ENCODE assay signal across 7 cellular contexts in the genomic region with DNA sequence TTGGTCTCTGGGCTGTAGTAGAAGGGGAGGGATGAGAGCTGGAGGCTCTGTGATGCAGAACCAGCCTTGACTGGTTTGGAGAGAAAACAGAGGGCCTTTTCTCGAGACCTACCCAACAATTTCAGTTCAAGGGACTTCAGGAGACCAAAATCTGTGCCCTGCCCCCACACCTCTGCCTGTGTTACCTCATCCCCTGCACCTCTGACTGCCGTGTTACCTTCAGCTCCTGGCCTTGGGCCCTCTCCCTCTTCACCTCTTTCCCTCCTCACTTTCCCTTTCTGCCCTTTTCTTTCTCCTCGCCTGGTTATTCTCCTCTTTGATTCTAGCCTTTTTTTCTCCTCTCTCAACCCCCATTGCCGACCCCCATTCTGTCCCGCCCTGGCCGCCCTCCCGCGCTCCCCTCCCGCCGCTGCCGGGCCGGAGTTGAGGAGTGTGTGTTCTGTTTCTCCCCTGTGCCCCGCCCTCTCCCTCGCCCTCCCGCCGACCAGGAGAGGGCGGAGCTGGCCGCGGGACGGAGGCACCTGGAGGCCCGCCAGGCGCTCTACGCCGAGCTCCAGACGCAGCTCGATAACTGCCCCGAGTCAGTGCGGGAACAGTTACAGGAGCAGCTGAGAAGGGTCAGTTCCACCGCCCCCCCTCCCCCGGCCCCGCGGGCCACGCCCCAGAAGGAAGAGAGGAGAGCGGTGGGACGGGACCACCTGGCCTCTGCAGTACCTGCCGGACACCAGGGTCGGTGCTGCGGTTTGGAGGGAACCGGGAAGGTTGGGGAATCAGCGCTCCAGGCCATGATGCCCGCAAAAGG. TPM values are rescaled to one million over a fixed set of nuclear protein-coding genes. Genes with fewer than 3 reads are reported as not detected.
DNase-seq lines count a peak whose midpoint lies in the region; ATAC-seq lines count a peak whose summit lies in the region.

No MANE protein-coding gene starts in this region.

- no peaks in the 10 kb centered on the region for H3K27me3 ChIP-seq in HUES48 (ENCODE audit: control insufficient read depth, insufficient read depth, low read length)
- no peaks in the 10 kb centered on the region for H3K27me3 ChIP-seq in naive thymus-derived CD4-positive, alpha-beta T cell (ENCODE audit: control insufficient read depth in 2 of 2, insufficient read depth in 2 of 2, low read length in 2 of 2)

- CTCF ChIA-PET in naive thymus-derived CD4-positive, alpha-beta T cell (lab: Charles Lee), result no interaction called here

- POLR2A ChIA-PET in naive thymus-derived CD4-positive, alpha-beta T cell (lab: Charles Lee), result interaction anchor here (1.4 kb wide), 1 partner anchor 28 kb away, joined by 3 read pairs; no protein-coding TSS in a partner anchor

- intact Hi-C loops in naive thymus-derived CD4-positive, alpha-beta T cell (cut with micrococcal nuclease), result no loop called here

- peaks cover 63% of the 10 kb centered on the region for H3K36me3 ChIP-seq in HUES48 (ENCODE audit: control insufficient read depth, insufficient read depth, low read length)
- no peaks in the 10 kb centered on the region for H3K36me3 ChIP-seq in naive thymus-derived CD4-positive, alpha-beta T cell (ENCODE audit: control insufficient read depth in 2 of 3, insufficient read depth in 3 of 3, low read length in 3 of 3)

- peak overlapping the region; percentile 84 for H3K9ac ChIP-seq in HUES48 (ENCODE audit: low read depth, low read length)

- H3K4me1 Mint-ChIP-seq in naive thymus-derived CD4-positive, alpha-beta T cell, result peaks cover 0 to 6% (median 0%) of the 10 kb centered on the region in 7 donors

- H3K4me3 Mint-ChIP-seq in naive thymus-derived CD4-positive, alpha-beta T cell, result peak overlapping the region in 7 of 10 donors; percentile 15 to 52 (median 40)

- H3K9me3 ChIP-seq in HUES48 (ENCODE audit: control insufficient read depth, insufficient read depth, low read length), result no peaks in the 10 kb centered on the region
- no peaks in the 10 kb centered on the region for H3K9me3 ChIP-seq in naive thymus-derived CD4-positive, alpha-beta T cell (ENCODE audit: control insufficient read depth in 2 of 3, low read length in 3 of 3)

- DNase-seq in SHP77 (lab: John Stamatoyannopoulos, UW) (peak; percentile 55 to 73), fibroblast of gingiva (ENCODE audit: low read depth) (peak; percentile 40), NCI-H345 (lab: John Stamatoyannopoulos, UW) (no peak), cortex of kidney (lab: John Stamatoyannopoulos, UW) (no peak)
- no peak for DNase-seq in naive thymus-derived CD4-positive, alpha-beta T cell

- peak overlapping the region; percentile 89 for H3K27ac ChIP-seq in HUES48 (ENCODE audit: low read depth, low read length)
- H3K27ac ChIP-seq in naive thymus-derived CD4-positive, alpha-beta T cell (ENCODE audit: low read depth, low read length), result no peak overlapping the region

- H3K4me3 ChIP-seq in HUES48 (ENCODE audit: low read depth, low read length), result peak overlapping the region; percentile 65
- H3K4me3 ChIP-seq in naive thymus-derived CD4-positive, alpha-beta T cell (ENCODE audit: low read length), result no peak overlapping the region

- peaks cover 31% of the 10 kb centered on the region for H3K4me1 ChIP-seq in HUES48 (ENCODE audit: control insufficient read depth, insufficient read depth, low read length)
- no peaks in the 10 kb centered on the region for H3K4me1 ChIP-seq in naive thymus-derived CD4-positive, alpha-beta T cell (ENCODE audit: control insufficient read depth in 2 of 2, insufficient read depth in 2 of 2, low read length in 2 of 2)

- no peaks in the 10 kb centered on the region for H3K36me3 Mint-ChIP-seq in naive thymus-derived CD4-positive, alpha-beta T cell

- peak; percentile 32 for ATAC-seq in naive thymus-derived CD4-positive, alpha-beta T cell
- no peak for ATAC-seq in GM19397 (IDR thresholded peaks at IDR 0.05; ENCODE audit: unreplicated experiment)

- peaks cover 0 to 3% (median 0%) of the 10 kb centered on the region in 11 donors for H3K9me3 Mint-ChIP-seq in naive thymus-derived CD4-positive, alpha-beta T cell

- H3K27ac Mint-ChIP-seq in naive thymus-derived CD4-positive, alpha-beta T cell, result no peak overlapping the region

- peaks cover 0 to 4% (median 0%) of the 10 kb centered on the region in 5 donors for H3K27me3 Mint-ChIP-seq in naive thymus-derived CD4-positive, alpha-beta T cell

RNA-seq across cellular contexts. Expression of a gene that starts 27.2 kb away (rescaled TPM):
- total RNA-seq in naive thymus-derived CD4-positive, alpha-beta T cell, result 1 to 10 TPM in 4 of 5 experiments, under 1 TPM in 1; 0.68 to 4.9 (median 3.0) TPM
- under 1 TPM; 0.39 to 0.40 TPM for polyA plus RNA-seq in naive thymus-derived CD4-positive, alpha-beta T cell

RNA-seq across cellular contexts. Expression of a gene that starts 44.8 kb away (rescaled TPM):
- total RNA-seq in naive thymus-derived CD4-positive, alpha-beta T cell, result not detected
- not detected for polyA plus RNA-seq in naive thymus-derived CD4-positive, alpha-beta T cell

Comparison
In these comparisons a context has a peak if more than half of its experiments do, and no peak if none do; other contexts are left out.
1. DNase-seq: peak in SHP77 (2 of 2) and fibroblast of gingiva (single experiment); none in naive thymus-derived CD4-positive, alpha-beta T cell (0 of 9), NCI-H345 (single experiment) and cortex of kidney (single experiment).